ENCODE assay signal across 12 cellular contexts in the genomic region with DNA sequence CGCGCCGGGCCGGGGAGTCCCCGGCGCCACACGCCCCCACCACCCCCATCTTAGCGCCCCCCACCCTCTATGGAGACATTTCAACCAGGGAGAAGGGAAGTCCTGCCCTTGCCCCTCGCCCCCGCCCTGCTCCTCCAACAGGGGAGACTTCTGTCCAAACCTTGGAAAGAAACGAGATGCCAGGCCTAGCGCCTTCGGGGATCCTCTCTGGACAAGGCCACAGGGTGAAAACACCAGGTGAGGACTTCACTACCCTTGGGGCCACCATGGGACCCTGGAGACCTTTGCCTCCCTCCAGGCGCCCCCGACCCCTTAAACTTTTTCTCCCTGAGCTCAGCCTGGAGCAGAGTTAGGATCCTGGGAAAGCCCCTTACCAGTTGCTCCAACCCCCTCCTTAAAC. TPM values are rescaled to one million over a fixed set of nuclear protein-coding genes. Genes with fewer than 3 reads are reported as not detected.
DNase-seq lines count a peak whose midpoint lies in the region; ATAC-seq and TF ChIP-seq lines count a peak whose summit lies in the region.
"Had no signal": no experiment of that assay in that cellular context is flagged by ENCODE, and none has a peak within 500 bp of the region (broad histone marks: within the 10 kb centered on the region; RNA-seq: fewer than 3 reads in every experiment).

No MANE protein-coding gene starts in this region.

- peak overlapping the region; percentile 53 for H3K4me3 ChIP-seq in cardiac muscle cell
- H3K4me3 ChIP-seq in ascending aorta, result peak overlapping the region; percentile 47 to 67
- peak overlapping the region; percentile 34 to 62 for H3K4me3 ChIP-seq in muscle layer of colon (ENCODE audit: low read depth in 1 of 2, low read length in 2 of 2)
- peak overlapping the region in 3 of 4 donors; percentile 33 to 40 (median 39) for H3K4me3 ChIP-seq in upper lobe of left lung

- H3K4me1 ChIP-seq in cardiac muscle cell (ENCODE audit: low read depth) (peaks cover 29% of the 10 kb centered on the region), ascending aorta (peaks cover 11 to 21% of the 10 kb centered on the region in 2 donors), muscle layer of colon (ENCODE audit: insufficient read depth, low read length) (peaks cover 43% of the 10 kb centered on the region), upper lobe of left lung (peaks cover 5 to 10% (median 8%) of the 10 kb centered on the region in 4 donors)

- H3K36me3 Mint-ChIP-seq in effector memory CD8-positive, alpha-beta T cell (ENCODE audit: insufficient read depth), result no peaks in the 10 kb centered on the region
- H3K36me3 Mint-ChIP-seq: activated naive CD8-positive, alpha-beta T cell had no signal

- H3K36me3 ChIP-seq in cardiac muscle cell (no peaks in the 10 kb centered on the region), ascending aorta (no peaks in the 10 kb centered on the region), muscle layer of colon (ENCODE audit: insufficient read depth, low read length) (no peaks in the 10 kb centered on the region), upper lobe of left lung (no peaks in the 10 kb centered on the region)

- peak overlapping the region; percentile 92 for H3K9ac ChIP-seq in muscle layer of colon (ENCODE audit: low read length)

- DNase-seq in cardiac muscle cell (ENCODE audit: low read depth in 1 of 2, low spot score in 1 of 2), result no peak
- no peak for DNase-seq in Right ventricle myocardium superior
- DNase-seq in ascending aorta (ENCODE audit: low spot score in 2 of 2), result no peak
- no peak for DNase-seq in upper lobe of left lung
- DNase-seq in NCI-H510A (lab: John Stamatoyannopoulos, UW), result no peak
- no peak for DNase-seq in germinal center (ENCODE audit: low spot score)
- no peak for DNase-seq in effector memory CD8-positive, alpha-beta T cell

- no peak for TF ChIP-seq CTCF in cardiac muscle cell (IDR thresholded peaks at IDR 0.05; ENCODE audit: low read depth, low read length)
- TF ChIP-seq CTCF in ascending aorta (IDR thresholded peaks at IDR 0.05), result no peak
- TF ChIP-seq CTCF in upper lobe of left lung (IDR thresholded peaks at IDR 0.05), result no peak

- intact Hi-C loops in Right ventricle myocardium superior (cut with DNase I), result loop anchor here (2.0 to 5.0 kb wide), 2 partner anchors 270 to 423 kb away; no protein-coding TSS in a partner anchor
- intact Hi-C loops in ascending aorta (cut with DNase I), result loop anchor here (1.0 to 10.0 kb wide), 5 partner anchors 9 to 426 kb away; a partner anchor contains a TSS

- peak overlapping the region in 1 of 2 donors; percentile 33 for H3K4me3 Mint-ChIP-seq in effector memory CD8-positive, alpha-beta T cell

- TF ChIP-seq POLR2A in upper lobe of left lung (IDR thresholded peaks at IDR 0.05), result no peak

- WGBS in upper lobe of left lung, 2 donors, result 32% methylated on average over 8 of the region's 15 CpGs; no CpG with 5 or more reads in 1 of the 2 donors

- ATAC-seq in Right ventricle myocardium superior (ENCODE audit: poor library complexity) (no peak), upper lobe of left lung (ENCODE audit: low FRiP score in 2 of 2) (no peak)
- no peak for ATAC-seq in effector memory CD8-positive, alpha-beta T cell (replicated peaks)

- no peaks in the 10 kb centered on the region for H3K9me3 Mint-ChIP-seq in effector memory CD8-positive, alpha-beta T cell

- H3K27me3 ChIP-seq in cardiac muscle cell (peaks cover 12% of the 10 kb centered on the region), ascending aorta (no peaks in the 10 kb centered on the region), muscle layer of colon (ENCODE audit: control insufficient read depth in 1 of 2, insufficient read depth in 2 of 2, low read length in 2 of 2) (no peaks in the 10 kb centered on the region), upper lobe of left lung (peaks cover 0 to 7% (median 2%) of the 10 kb centered on the region in 4 donors)

- no peak for TF ChIP-seq EP300 in upper lobe of left lung (IDR thresholded peaks at IDR 0.05)

- H3K4me1 Mint-ChIP-seq in effector memory CD8-positive, alpha-beta T cell (ENCODE audit: low read depth in 2 of 2), result peaks cover 3 to 4% of the 10 kb centered on the region in 2 donors

- peaks cover 43 to 82% of the 10 kb centered on the region in 2 donors for H3K27me3 Mint-ChIP-seq in effector memory CD8-positive, alpha-beta T cell

- H3K27ac ChIP-seq in cardiac muscle cell, result peak overlapping the region; percentile 98
- peak overlapping the region; percentile 73 for H3K27ac ChIP-seq in ascending aorta
- H3K27ac ChIP-seq in muscle layer of colon (ENCODE audit: low read depth, low read length), result peak overlapping the region; percentile 90
- H3K27ac ChIP-seq in upper lobe of left lung, result no peak overlapping the region

- no peak overlapping the region for H3K27ac Mint-ChIP-seq in effector memory CD8-positive, alpha-beta T cell
- H3K27ac Mint-ChIP-seq: activated naive CD8-positive, alpha-beta T cell; T-helper 17 cell had no signal

- H3K9me3 ChIP-seq in cardiac muscle cell (ENCODE audit: low read depth), result no peaks in the 10 kb centered on the region
- no peaks in the 10 kb centered on the region for H3K9me3 ChIP-seq in ascending aorta
- no peaks in the 10 kb centered on the region for H3K9me3 ChIP-seq in muscle layer of colon (ENCODE audit: low read length)
- no peaks in the 10 kb centered on the region for H3K9me3 ChIP-seq in upper lobe of left lung

RNA-seq across cellular contexts. Expression of a gene that starts 11.6 kb away (rescaled TPM):
- total RNA-seq in cardiac muscle cell (1.2 TPM in 2 replicates), Right ventricle myocardium superior (not detected), ascending aorta (5.0 TPM), upper lobe of left lung (not detected)
- polyA plus RNA-seq in cardiac muscle cell, result 1.5 TPM in 1 of 2 replicates, not detected in the other
- total RNA-seq: dermis blood vessel endothelial cell, myocyte, T-helper 17 cell had no signal

RNA-seq across cellular contexts. Expression of a gene that starts 29.4 kb away (rescaled TPM):
- 48.4 and 70.3 TPM in 2 replicates for total RNA-seq in cardiac muscle cell
- polyA plus RNA-seq in cardiac muscle cell, result 64.1 and 75.8 TPM in 2 replicates
- 52.6 TPM for total RNA-seq in Right ventricle myocardium superior
- total RNA-seq in ascending aorta, result 96.2 TPM
- total RNA-seq in upper lobe of left lung, result 10 to 100 TPM; 25.3 to 44.8 (median 33.0) TPM

RNA-seq across cellular contexts. Expression of a gene that starts 37.7 kb away (rescaled TPM):
- 30.2 and 36.8 TPM in 2 replicates for total RNA-seq in cardiac muscle cell
- polyA plus RNA-seq in cardiac muscle cell, result 32.6 and 50.2 TPM in 2 replicates
- total RNA-seq in Right ventricle myocardium superior, result 16.3 TPM
- not detected for total RNA-seq in ascending aorta
- 10 to 100 TPM in 5 of 6 donors, 1 to 10 TPM in 1; 8.3 to 20.5 (median 13.1) TPM for total RNA-seq in upper lobe of left lung

RNA-seq across cellular contexts. Expression of a gene that starts 57.5 kb away (rescaled TPM):
- total RNA-seq in cardiac muscle cell (19.9 and 30.9 TPM in 2 replicates), Right ventricle myocardium superior (8.9 TPM), ascending aorta (13.2 TPM), upper lobe of left lung (10 to 100 TPM; 14.9 to 19.6 (median 16.9) TPM)
- 16.4 and 20.5 TPM in 2 replicates for polyA plus RNA-seq in cardiac muscle cell

Comparison
In these comparisons a context has a peak if more than half of its experiments do, and no peak if none do; other contexts are left out.
1. H3K27ac ChIP-seq: peak in cardiac muscle cell (single experiment), ascending aorta (2 of 2) and muscle layer of colon (single experiment); none in upper lobe of left lung (0 of 4).
2. Peak in every context shown above with its lines, with median percentiles within 50 percentile points of each other: H3K4me3 ChIP-seq.